Comparison of ENCODE assay signal across 8 cellular contexts in the genomic region with DNA sequence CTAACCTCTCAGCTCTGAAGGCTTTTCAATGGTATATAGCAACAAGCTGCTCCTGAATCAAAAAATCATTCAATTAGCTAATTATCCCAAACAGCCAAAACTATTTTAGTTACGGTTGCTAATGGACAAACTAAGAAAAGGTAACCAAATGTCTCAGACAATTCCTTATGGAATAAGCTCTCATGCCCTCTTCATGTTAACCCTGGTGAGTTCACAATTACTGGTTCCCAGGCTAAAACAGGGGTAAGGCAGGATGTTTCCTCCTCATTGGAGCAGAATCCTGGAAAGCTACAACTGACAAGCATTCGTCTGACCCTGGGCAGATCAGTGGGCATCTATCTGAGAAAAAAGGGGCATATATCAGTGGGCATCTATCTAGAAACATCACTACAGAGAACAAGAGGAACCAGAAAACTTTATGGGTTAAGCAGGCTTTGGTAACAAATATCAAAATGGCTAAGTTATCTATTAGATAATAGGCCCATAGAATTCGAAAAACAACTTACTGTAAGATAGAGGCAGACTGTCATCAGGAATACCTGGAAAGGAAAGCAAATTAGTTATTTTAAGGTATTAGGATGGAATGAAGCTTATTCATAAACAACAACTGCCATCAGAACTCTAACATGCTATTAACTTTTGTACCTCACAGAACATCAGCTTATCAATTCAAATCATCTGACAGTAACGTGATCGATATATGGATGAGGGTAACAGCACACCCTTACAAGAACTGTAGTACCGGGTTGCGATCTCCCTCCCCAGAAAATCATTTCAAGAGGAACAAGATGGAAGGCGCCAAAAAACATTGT.
DNase-seq lines count a peak whose midpoint lies in the region; ATAC-seq, FAIRE-seq and TF ChIP-seq lines count a peak whose summit lies in the region.

No MANE protein-coding gene starts in this region.

- H3K79me2 ChIP-seq in parathyroid adenoma: peaks cover 4% of the 10 kb centered on the region

- peak overlapping the region; percentile 97 for H3K4me3 ChIP-seq in parathyroid adenoma (ENCODE audit: low read depth, low read length)

- H3K27ac ChIP-seq in epithelial cell of prostate: peak overlapping the region; percentile 72
- no peak overlapping the region for H3K27ac ChIP-seq in parathyroid adenoma

- H3K4me1 ChIP-seq in ES-I3 (ENCODE audit: insufficient read depth, low read length) (0 out of 2 replicates have a peak, but pooled peaks cover 3% of the 10 kb centered on the region), parathyroid adenoma (no peaks in the 10 kb centered on the region)

- TF ChIP-seq CTCF in parathyroid adenoma (IDR thresholded peaks at IDR 0.05): no peak

- DNase-seq in OCI-M1 (lab: John Stamatoyannopoulos, UW): peak; percentile 41
- no peak for DNase-seq in epithelial cell of prostate (ENCODE audit: low read depth, low spot score)
- DNase-seq in GM19239 (ENCODE audit: insufficient read length, low spot score): no peak
- DNase-seq in COLO829 (ENCODE audit: low spot score): no peak
- no peak for DNase-seq in head of caudate nucleus

- peak overlapping the region; percentile 94 for H3K4me2 ChIP-seq in parathyroid adenoma (ENCODE audit: low read length)

- no peak overlapping the region for H2AFZ ChIP-seq in parathyroid adenoma

- H3K9me3 ChIP-seq in ES-I3 (ENCODE audit: control insufficient read depth, insufficient read depth, low read length): no peaks in the 10 kb centered on the region
- H3K9me3 ChIP-seq in parathyroid adenoma (ENCODE audit: control insufficient read depth, low read length): no peaks in the 10 kb centered on the region

- FAIRE-seq in GM19239 (lab: Jason Lieb, UNC): no peak

- ATAC-seq in GM21360 (IDR thresholded peaks at IDR 0.05; ENCODE audit: unreplicated experiment): no peak

- intact Hi-C loops in head of caudate nucleus (cut with DNase I): no loop called here

- H3K27me3 ChIP-seq in parathyroid adenoma (ENCODE audit: control insufficient read depth, insufficient read depth, low read length): no peaks in the 10 kb centered on the region

- H3K9ac ChIP-seq in ES-I3 (ENCODE audit: low read depth, low read length) (peak overlapping the region; percentile 86), parathyroid adenoma (no peak overlapping the region)

- H3K36me3 ChIP-seq in ES-I3 (ENCODE audit: insufficient read depth, low read length) (peaks cover 36% of the 10 kb centered on the region), parathyroid adenoma (ENCODE audit: control insufficient read depth, insufficient read depth, low read length) (no peaks in the 10 kb centered on the region)
